In genomic region chr10:96995851-96996250, GRCh38 we compare ENCODE assay signal across 19 cellular contexts.
DNase-seq lines count a peak whose midpoint lies in the region; TF ChIP-seq lines count a peak whose summit lies in the region.
"Had no signal": no experiment of that assay in that cellular context is flagged by ENCODE, and none has a peak within 500 bp of the region (broad histone marks: within the 10 kb centered on the region; RNA-seq: fewer than 3 reads in every experiment).

No MANE protein-coding gene starts in this region.

- no peaks in the 10 kb centered on the region for H3K36me3 ChIP-seq in hepatocyte (replicated peaks; ENCODE audit: insufficient read depth, low read depth)
- no peaks in the 10 kb centered on the region for H3K36me3 ChIP-seq in Peyer's patch
- H3K36me3 ChIP-seq: cardiac muscle cell, left lung, upper lobe of left lung had no signal

- H3K79me2 ChIP-seq in hepatocyte, result no peaks in the 10 kb centered on the region

- H3K9me2 ChIP-seq in hepatocyte (replicated peaks; ENCODE audit: insufficient read depth), result no peaks in the 10 kb centered on the region

- no peak overlapping the region for H3K4me2 ChIP-seq in hepatocyte
- H3K4me2 ChIP-seq: A549 had no signal

- TF ChIP-seq CTCF in hepatocyte (IDR thresholded peaks at IDR 0.05; ENCODE audit: poor library complexity), result no peak
- no peak for TF ChIP-seq CTCF in Peyer's patch (IDR thresholded peaks at IDR 0.05)

- H2AFZ ChIP-seq in hepatocyte, result no peak overlapping the region

- H4K20me1 ChIP-seq in hepatocyte (ENCODE audit: insufficient read depth, poor library complexity, severe bottlenecking), result no peaks in the 10 kb centered on the region

- H3K4me3 ChIP-seq in hepatocyte (no peak overlapping the region), Peyer's patch (no peak overlapping the region)
- H3K4me3 ChIP-seq: A549, cardiac muscle cell, left lung, upper lobe of left lung had no signal

- H3K4me3 Mint-ChIP-seq in activated T-cell treated with anti-CD3 and anti-CD28 coated beads, Interleukin-2, amount 50 U/mL, for 24 hours, result no peak overlapping the region
- H3K4me3 Mint-ChIP-seq: CD4-positive, alpha-beta T cell; natural killer cell had no signal

- TF ChIP-seq POLR2A in Peyer's patch (IDR thresholded peaks at IDR 0.05), result no peak

- H3K27me3 ChIP-seq in hepatocyte (no peaks in the 10 kb centered on the region), Peyer's patch (no peaks in the 10 kb centered on the region)
- H3K27me3 ChIP-seq: cardiac muscle cell, left lung, upper lobe of left lung had no signal

- peak overlapping the region; percentile 62 for H3K27ac Mint-ChIP-seq in activated T-cell treated with anti-CD3 and anti-CD28 coated beads, Interleukin-2, amount 50 U/mL, for 24 hours
- H3K27ac Mint-ChIP-seq: CD4-positive, alpha-beta T cell; natural killer cell had no signal

- no peak for DNase-seq in activated T-cell treated with anti-CD3 and anti-CD28 coated beads, Interleukin-2, amount 50 U/mL, for 24 hours
- no peak for DNase-seq in activated T-cell treated with anti-CD3 and anti-CD28 coated beads, Interleukin-2, amount 50 U/mL, for 48 hours
- DNase-seq in astrocyte of the hippocampus (ENCODE audit: low read depth, low spot score) (peak; percentile 79), iris pigment epithelial cell (ENCODE audit: low read depth) (peak; percentile 45), cerebellar cortex (ENCODE audit: low spot score) (no peak), SKM-1 treated with dmso at 0.1 percent for 144 hours (lab: John Stamatoyannopoulos, UW; ENCODE audit: unreplicated experiment) (no peak), hepatocyte (ENCODE audit: low spot score) (no peak), Peyer's patch (no peak)
- DNase-seq: activated CD8-positive, alpha-beta memory T cell treated with anti-CD3 and anti-CD28 coated beads for 24 hours; activated gamma-delta T cell treated with Interleukin-2 at 50 U/mL for 16 hours; CD4-positive, alpha-beta T cell; GF-D8; hippocampal formation; left lung; natural killer cell; stimulated activated CD4-positive, alpha-beta T cell treated with anti-CD3 and anti-CD28 coated beads, Interleukin-2, amount 100 ng/mL, for 48 hours; upper lobe of left lung had no signal

- H3K9me3 Mint-ChIP-seq in activated T-cell treated with anti-CD3 and anti-CD28 coated beads, Interleukin-2, amount 50 U/mL, for 24 hours, result no peaks in the 10 kb centered on the region
- H3K9me3 Mint-ChIP-seq: CD4-positive, alpha-beta T cell; natural killer cell had no signal

- peaks cover 3% of the 10 kb centered on the region for H3K4me1 ChIP-seq in hepatocyte (ENCODE audit: insufficient read depth)
- peaks cover 0 to 19% (median 2%) of the 10 kb centered on the region in 4 donors for H3K4me1 ChIP-seq in Peyer's patch
- H3K4me1 ChIP-seq: left lung, upper lobe of left lung had no signal

- 82% methylated on average over 4 of the region's 4 CpGs for WGBS in hepatocyte (ENCODE audit: low lambda C conversion rate, missing lambda C conversion rate)

- no peaks in the 10 kb centered on the region for H3K27me3 Mint-ChIP-seq in activated T-cell treated with anti-CD3 and anti-CD28 coated beads, Interleukin-2, amount 50 U/mL, for 24 hours
- H3K27me3 Mint-ChIP-seq: CD4-positive, alpha-beta T cell had no signal

- H3K9me3 ChIP-seq in hepatocyte (ENCODE audit: low read depth) (no peaks in the 10 kb centered on the region), Peyer's patch (no peaks in the 10 kb centered on the region)
- H3K9me3 ChIP-seq: A549, left lung, upper lobe of left lung had no signal

- H3K4me1 Mint-ChIP-seq in activated T-cell treated with anti-CD3 and anti-CD28 coated beads, Interleukin-2, amount 50 U/mL, for 24 hours (ENCODE audit: low read depth), result peaks cover 8% of the 10 kb centered on the region
- H3K4me1 Mint-ChIP-seq: natural killer cell had no signal

- H3K27ac ChIP-seq in hepatocyte, result no peak overlapping the region
- H3K27ac ChIP-seq in Peyer's patch, result no peak overlapping the region
- H3K27ac ChIP-seq: A549, left lung, upper lobe of left lung had no signal

- H3K36me3 Mint-ChIP-seq in activated T-cell treated with anti-CD3 and anti-CD28 coated beads, Interleukin-2, amount 50 U/mL, for 24 hours (ENCODE audit: low read depth), result no peaks in the 10 kb centered on the region
- H3K36me3 Mint-ChIP-seq: natural killer cell had no signal

Comparison
In these comparisons a context has a peak if more than half of its experiments do, and no peak if none do; other contexts are left out.
1. DNase-seq: peak in astrocyte of the hippocampus (single experiment) and iris pigment epithelial cell (single experiment); none in activated T-cell treated with anti-CD3 and anti-CD28 coated beads, Interleukin-2, amount 50 U/mL, for 24 hours (single experiment), activated T-cell treated with anti-CD3 and anti-CD28 coated beads, Interleukin-2, amount 50 U/mL, for 48 hours (0 of 2), cerebellar cortex (single experiment), SKM-1 treated with dmso at 0.1 percent for 144 hours (single experiment), hepatocyte (single experiment) and Peyer's patch (0 of 3).